ENCODE assay signal across 19 cellular contexts in genomic region chr5:38451372-38451735, GRCh38.
A peak's percentile ranks its signal among the peaks of the same experiment; 100 is the strongest.
DNase-seq lines count a peak whose midpoint lies in the region; ATAC-seq and TF ChIP-seq lines count a peak whose summit lies in the region.
"Had no signal": no experiment of that assay in that cellular context is flagged by ENCODE, and none has a peak within 500 bp of the region (broad histone marks: within the 10 kb centered on the region; RNA-seq: fewer than 3 reads in every experiment).

No MANE protein-coding gene starts in this region.

- peaks cover 27% of the 10 kb centered on the region for H3K4me1 Mint-ChIP-seq in activated CD8-positive, alpha-beta memory T cell treated with anti-CD3 and anti-CD28 coated beads, Interleukin-2, amount 10 ng/mL, durations not matched to agents 7 days and 5 days
- H3K4me1 Mint-ChIP-seq in osteocyte (ENCODE audit: unreplicated experiment) = peaks cover 5% of the 10 kb centered on the region

- CTCF ChIA-PET in activated CD8-positive, alpha-beta memory T cell treated with anti-CD3 and anti-CD28 coated beads, Interleukin-2, amount 10 ng/mL, durations not matched to agents 7 days and 5 days (lab: Charles Lee) = interaction anchor here (4.7 kb wide), 1 partner anchor 10 kb away, joined by 60 read pairs; no protein-coding TSS in a partner anchor

- H3K27me3 Mint-ChIP-seq in activated CD8-positive, alpha-beta memory T cell treated with anti-CD3 and anti-CD28 coated beads, Interleukin-2, amount 10 ng/mL, durations not matched to agents 7 days and 5 days = peaks cover 89% of the 10 kb centered on the region
- H3K27me3 Mint-ChIP-seq in osteocyte (ENCODE audit: unreplicated experiment) = no peaks in the 10 kb centered on the region

- H3K9me3 Mint-ChIP-seq in activated CD8-positive, alpha-beta memory T cell treated with anti-CD3 and anti-CD28 coated beads, Interleukin-2, amount 10 ng/mL, durations not matched to agents 7 days and 5 days (ENCODE audit: low read depth) = no peaks in the 10 kb centered on the region
- H3K9me3 Mint-ChIP-seq in osteocyte (ENCODE audit: unreplicated experiment) = no peaks in the 10 kb centered on the region
- H3K9me3 Mint-ChIP-seq: CD8-positive, alpha-beta memory T cell had no signal

- H3K36me3 Mint-ChIP-seq in activated CD8-positive, alpha-beta memory T cell treated with anti-CD3 and anti-CD28 coated beads, Interleukin-2, amount 10 ng/mL, durations not matched to agents 7 days and 5 days = peaks cover 2% of the 10 kb centered on the region
- no peaks in the 10 kb centered on the region for H3K36me3 Mint-ChIP-seq in osteocyte (ENCODE audit: unreplicated experiment)
- H3K36me3 Mint-ChIP-seq: CD4-positive, CD25-positive, alpha-beta regulatory T cell; CD8-positive, alpha-beta memory T cell had no signal

- H3K27ac Mint-ChIP-seq in activated CD8-positive, alpha-beta memory T cell treated with anti-CD3 and anti-CD28 coated beads, Interleukin-2, amount 10 ng/mL, durations not matched to agents 7 days and 5 days = no peak overlapping the region
- no peak overlapping the region for H3K27ac Mint-ChIP-seq in osteocyte (ENCODE audit: unreplicated experiment)
- H3K27ac Mint-ChIP-seq: CD4-positive, CD25-positive, alpha-beta regulatory T cell had no signal

- TF ChIP-seq CTCF in AG10803 (conservative IDR thresholded peaks at IDR 0.05; ENCODE audit: low read length) (no peak), osteocyte (IDR thresholded peaks at IDR 0.05) (no peak)

- no peak for ATAC-seq in activated CD8-positive, alpha-beta memory T cell treated with anti-CD3 and anti-CD28 coated beads, Interleukin-2, amount 10 ng/mL, durations not matched to agents 7 days and 5 days
- no peak for ATAC-seq in HG03571 (IDR thresholded peaks at IDR 0.05; ENCODE audit: unreplicated experiment)
- ATAC-seq: A549, GM12878 had no signal

- no peak overlapping the region for H3K4me3 Mint-ChIP-seq in activated CD8-positive, alpha-beta memory T cell treated with anti-CD3 and anti-CD28 coated beads, Interleukin-2, amount 10 ng/mL, durations not matched to agents 7 days and 5 days
- no peak overlapping the region for H3K4me3 Mint-ChIP-seq in osteocyte (ENCODE audit: unreplicated experiment)
- H3K4me3 Mint-ChIP-seq: CD4-positive, CD25-positive, alpha-beta regulatory T cell; CD8-positive, alpha-beta memory T cell had no signal

- DNase-seq in activated CD8-positive, alpha-beta memory T cell treated with anti-CD3 and anti-CD28 coated beads, Interleukin-2, amount 10 ng/mL, durations not matched to agents 7 days and 5 days = peak; percentile 27
- no peak for DNase-seq in activated CD8-positive, alpha-beta memory T cell treated with anti-CD3 and anti-CD28 coated beads, Interleukin-2, amount 50 U/mL, for 4 hours
- DNase-seq in AG10803 (ENCODE audit: low read depth) (peak; percentile 42), ecto neural progenitor cell (ENCODE audit: low spot score) (peak; percentile 13), osteocyte (ENCODE audit: extremely low spot score, unreplicated experiment) (peak; percentile 63), NOMO-1 treated with DMSO at 0.1 percent for 48 hours (lab: John Stamatoyannopoulos, UW; ENCODE audit: unreplicated experiment) (no peak)
- DNase-seq in activated CD4-positive, alpha-beta T cell treated with anti-CD3 and anti-CD28 coated beads, Interleukin-2, amount 50 U/mL, for 48 hours = no peak
- DNase-seq: C1 segment of cervical spinal cord; CD4-positive, CD25-positive, alpha-beta regulatory T cell; CD8-positive, alpha-beta memory T cell; COR-L47; DMS 273 treated with DMSO at 0.1 percent for 48 hours; DMS53; DND-41; EL had no signal

- H3K4me3 ChIP-seq in AG10803 (ENCODE audit: low read length) = no peak overlapping the region
- H3K4me3 ChIP-seq: A549, GM12878, HAP-1 had no signal

Comparison
In these comparisons a context has a peak if more than half of its experiments do, and no peak if none do; other contexts are left out.
1. DNase-seq: peak in activated CD8-positive, alpha-beta memory T cell treated with anti-CD3 and anti-CD28 coated beads, Interleukin-2, amount 10 ng/mL, durations not matched to agents 7 days and 5 days (single experiment), AG10803 (single experiment), ecto neural progenitor cell (single experiment) and osteocyte (single experiment); none in activated CD8-positive, alpha-beta memory T cell treated with anti-CD3 and anti-CD28 coated beads, Interleukin-2, amount 50 U/mL, for 4 hours (single experiment), activated CD4-positive, alpha-beta T cell treated with anti-CD3 and anti-CD28 coated beads, Interleukin-2, amount 50 U/mL, for 48 hours (0 of 2) and NOMO-1 treated with DMSO at 0.1 percent for 48 hours (single experiment).